In genomic region chr2:69798466-69798908, GRCh38 we compare ENCODE assay signal across 9 cellular contexts. TPM values are rescaled to one million over a fixed set of nuclear protein-coding genes. Genes with fewer than 3 reads are reported as not detected.
DNase-seq lines count a peak whose midpoint lies in the region; ATAC-seq and TF ChIP-seq lines count a peak whose summit lies in the region.
"Had no signal": no experiment of that assay in that cellular context is flagged by ENCODE, and none has a peak within 500 bp of the region (broad histone marks: within the 10 kb centered on the region; RNA-seq: fewer than 3 reads in every experiment).

No MANE protein-coding gene starts in this region.

- no peaks in the 10 kb centered on the region for H3K9me3 ChIP-seq in ascending aorta
- H3K9me3 ChIP-seq in tibial nerve, result no peaks in the 10 kb centered on the region

- peaks cover 11% of the 10 kb centered on the region for H3K4me1 Mint-ChIP-seq in activated T-cell treated with anti-CD3 and anti-CD28 coated beads, Interleukin-2, amount 50 U/mL, for 24 hours (ENCODE audit: low read depth)
- peaks cover 17% of the 10 kb centered on the region for H3K4me1 Mint-ChIP-seq in stimulated activated effector memory CD8-positive, alpha-beta T cell treated with anti-CD3 and anti-CD28 coated beads, Interleukin-12 subunit alpha, Interleukin-12 subunit beta, amount 100 ng/mL, for 72 hours

- DNase-seq in activated T-cell treated with anti-CD3 and anti-CD28 coated beads, Interleukin-2, amount 50 U/mL, for 24 hours, result no peak
- DNase-seq in activated T-cell treated with anti-CD3 and anti-CD28 coated beads, Interleukin-2, amount 50 U/mL, for 48 hours, result no peak
- DNase-seq in ascending aorta (ENCODE audit: low spot score in 2 of 2), result no peak
- DNase-seq in left lobe of liver (ENCODE audit: low spot score), result peak; percentile 35
- peak in 1 of 2 donors; percentile 17 for DNase-seq in tibial nerve (ENCODE audit: low spot score in 2 of 2)
- no peak for DNase-seq in stimulated activated effector memory CD8-positive, alpha-beta T cell treated with anti-CD3 and anti-CD28 coated beads, Interleukin-12 subunit alpha, Interleukin-12 subunit beta, amount 100 ng/mL, for 72 hours (ENCODE audit: low spot score in 2 of 2)
- no peak for DNase-seq in NCI-H1092 (lab: John Stamatoyannopoulos, UW)
- DNase-seq in NOMO-1 treated with dmso at 0.1 percent for 144 hours (lab: John Stamatoyannopoulos, UW; ENCODE audit: unreplicated experiment), result no peak

- 11 to 28% methylated on average over 7 of the region's 7 CpGs for WGBS in tibial nerve, 2 donors

- H3K36me3 ChIP-seq in ascending aorta (peaks cover 0 to 5% of the 10 kb centered on the region in 2 donors), tibial nerve (no peaks in the 10 kb centered on the region)

- H3K4me3 Mint-ChIP-seq in activated T-cell treated with anti-CD3 and anti-CD28 coated beads, Interleukin-2, amount 50 U/mL, for 24 hours, result peak overlapping the region; percentile 12
- H3K4me3 Mint-ChIP-seq in stimulated activated effector memory CD8-positive, alpha-beta T cell treated with anti-CD3 and anti-CD28 coated beads, Interleukin-12 subunit alpha, Interleukin-12 subunit beta, amount 100 ng/mL, for 72 hours, result no peak overlapping the region

- H3K4me3 ChIP-seq in ascending aorta (peak overlapping the region; percentile 49 to 64), tibial nerve (peak overlapping the region; percentile 14 to 36 (median 18))

- H3K27me3 Mint-ChIP-seq in activated T-cell treated with anti-CD3 and anti-CD28 coated beads, Interleukin-2, amount 50 U/mL, for 24 hours, result no peaks in the 10 kb centered on the region
- H3K27me3 Mint-ChIP-seq: CD4-positive, CD25-positive, alpha-beta regulatory T cell had no signal

- peaks cover 0 to 13% of the 10 kb centered on the region in 2 donors for H3K4me1 ChIP-seq in ascending aorta
- H3K4me1 ChIP-seq in tibial nerve, result peaks cover 0 to 40% (median 12%) of the 10 kb centered on the region in 4 donors

- H3K27ac ChIP-seq in ascending aorta (peak overlapping the region; percentile 84 to 85), tibial nerve (peak overlapping the region; percentile 47 to 81 (median 72))

- no peak overlapping the region for H3K27ac Mint-ChIP-seq in activated T-cell treated with anti-CD3 and anti-CD28 coated beads, Interleukin-2, amount 50 U/mL, for 24 hours
- no peak overlapping the region for H3K27ac Mint-ChIP-seq in stimulated activated effector memory CD8-positive, alpha-beta T cell treated with anti-CD3 and anti-CD28 coated beads, Interleukin-12 subunit alpha, Interleukin-12 subunit beta, amount 100 ng/mL, for 72 hours

- intact Hi-C loops in ascending aorta (cut with DNase I), result no loop called here

- peak; percentile 39 for ATAC-seq in left lobe of liver
- no peak for ATAC-seq in stimulated activated effector memory CD8-positive, alpha-beta T cell treated with anti-CD3 and anti-CD28 coated beads, Interleukin-12 subunit alpha, Interleukin-12 subunit beta, amount 100 ng/mL, for 72 hours

- peaks cover under 1% of the 10 kb centered on the region for H3K36me3 Mint-ChIP-seq in activated T-cell treated with anti-CD3 and anti-CD28 coated beads, Interleukin-2, amount 50 U/mL, for 24 hours (ENCODE audit: low read depth)
- peaks cover 2% of the 10 kb centered on the region for H3K36me3 Mint-ChIP-seq in stimulated activated effector memory CD8-positive, alpha-beta T cell treated with anti-CD3 and anti-CD28 coated beads, Interleukin-12 subunit alpha, Interleukin-12 subunit beta, amount 100 ng/mL, for 72 hours

- TF ChIP-seq EP300 in tibial nerve (IDR thresholded peaks at IDR 0.05), result no peak

- H3K9me3 Mint-ChIP-seq in activated T-cell treated with anti-CD3 and anti-CD28 coated beads, Interleukin-2, amount 50 U/mL, for 24 hours, result no peaks in the 10 kb centered on the region
- H3K9me3 Mint-ChIP-seq in stimulated activated effector memory CD8-positive, alpha-beta T cell treated with anti-CD3 and anti-CD28 coated beads, Interleukin-12 subunit alpha, Interleukin-12 subunit beta, amount 100 ng/mL, for 72 hours, result no peaks in the 10 kb centered on the region

- TF ChIP-seq POLR2A in tibial nerve (IDR thresholded peaks at IDR 0.05), result no peak

- no peak for TF ChIP-seq CTCF in ascending aorta (IDR thresholded peaks at IDR 0.05)
- no peak for TF ChIP-seq CTCF in tibial nerve (IDR thresholded peaks at IDR 0.05)

- H3K27me3 ChIP-seq in ascending aorta (no peaks in the 10 kb centered on the region), tibial nerve (no peaks in the 10 kb centered on the region)

RNA-seq across cellular contexts. Expression of gene GMCL1, which starts 31.0 kb away (rescaled TPM):
- total RNA-seq in ascending aorta, result 10.4 TPM
- 5.4 TPM for total RNA-seq in left lobe of liver
- 10 to 100 TPM; 11.2 to 20.1 (median 15.5) TPM for total RNA-seq in tibial nerve

RNA-seq across cellular contexts. Expression of gene ANXA4, which starts 56.6 kb away (rescaled TPM):
- total RNA-seq in ascending aorta (29.1 TPM), left lobe of liver (102 TPM), tibial nerve (10 to 100 TPM; 61.8 to 79.4 (median 73.9) TPM)
